ENCODE assay signal across 19 cellular contexts in the genomic region with DNA sequence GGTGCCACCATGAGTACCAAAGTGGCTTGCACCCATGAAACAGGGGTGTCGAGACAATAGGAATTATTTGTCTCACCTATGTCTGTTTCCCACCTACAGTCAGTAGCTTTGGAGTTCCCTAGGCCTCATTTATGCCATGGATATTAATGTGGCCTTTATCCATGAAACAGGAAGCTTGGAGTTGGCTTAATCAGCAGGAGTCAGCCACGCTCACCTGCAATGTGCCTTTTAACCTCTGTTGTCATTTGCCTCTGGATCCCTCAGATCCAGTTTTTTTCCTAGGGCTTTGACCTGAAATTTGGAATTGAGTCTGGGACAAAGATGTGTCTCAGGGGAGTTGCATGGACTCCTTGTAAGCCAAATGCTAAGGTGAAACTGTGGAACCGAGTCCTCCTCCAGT. TPM values are rescaled to one million over a fixed set of nuclear protein-coding genes. Genes with fewer than 3 reads are reported as not detected.
A peak's percentile ranks its signal among the peaks of the same experiment; 100 is the strongest.
DNase-seq lines count a peak whose midpoint lies in the region; ATAC-seq, FAIRE-seq and TF ChIP-seq lines count a peak whose summit lies in the region.
"Had no signal": no experiment of that assay in that cellular context is flagged by ENCODE, and none has a peak within 500 bp of the region (broad histone marks: within the 10 kb centered on the region; RNA-seq: fewer than 3 reads in every experiment).

No MANE protein-coding gene starts in this region.

- in situ Hi-C loops in HepG2 (cut with HindIII; ENCODE audit: extremely low pct_ligation_motif_present, low pct_unique_long_range_greater_than_20kb) = no loop called here

- ATAC-seq in HepG2 = no peak
- ATAC-seq in right lobe of liver = no peak
- no peak for ATAC-seq in HG02588 (IDR thresholded peaks at IDR 0.05; ENCODE audit: unreplicated experiment)
- ATAC-seq in activated CD4-positive, CD25-positive, alpha-beta regulatory T cell treated with anti-CD3 and anti-CD28 coated beads, Interleukin-2, amount 50 U/mL, for 24 hours = no peak
- ATAC-seq: A549; CD8-positive, alpha-beta T cell had no signal

- H3K4me1 ChIP-seq in HepG2 (ENCODE audit: insufficient read depth, low read length) (peaks cover 21% of the 10 kb centered on the region), right lobe of liver (peaks cover 0 to 26% (median 0%) of the 10 kb centered on the region in 4 donors), Karpas-422 (ENCODE audit: low read length) (peaks cover 30% of the 10 kb centered on the region), endodermal cell (ENCODE audit: control insufficient read depth, insufficient read depth, low read length) (no peaks in the 10 kb centered on the region)

- H3K27me3 ChIP-seq in HepG2 (ENCODE audit: control insufficient read depth in 1 of 2, insufficient read depth in 2 of 2, low read length in 2 of 2) (no peaks in the 10 kb centered on the region), right lobe of liver (no peaks in the 10 kb centered on the region), Karpas-422 (ENCODE audit: low read length) (no peaks in the 10 kb centered on the region), endodermal cell (ENCODE audit: control insufficient read depth, insufficient read depth, low read length, poor library complexity, severe bottlenecking) (no peaks in the 10 kb centered on the region)

- POLR2A ChIA-PET in HepG2 (lab: Yijun Ruan, JAX) = no interaction called here

- H3K4me1 Mint-ChIP-seq in endodermal cell = peaks cover 20% of the 10 kb centered on the region

- no peak for TF ChIP-seq RAD21 in HepG2 (CRISPR knock-in tag; IDR thresholded peaks at IDR 0.05)

- WGBS in HepG2 (ENCODE audit: low lambda C conversion rate) = 93% methylated on average over 3 of the region's 3 CpGs
- 86% methylated on average over 2 of the region's 3 CpGs for WGBS in right lobe of liver (ENCODE audit: insufficient coverage, low coverage, low lambda C conversion rate, missing lambda C conversion rate)
- 93 to 100% methylated on average over 2 to 3 of the region's 3 CpGs for WGBS in endodermal cell (ENCODE audit: insufficient coverage in 1 of 2, insufficient read length in 1 of 2), 2 experiments

- DNase-seq in HepG2 (ENCODE audit: low spot score) (no peak), right lobe of liver (no peak), Karpas-422 (no peak), endodermal cell (no peak)
- no peak for DNase-seq in activated CD4-positive, CD25-positive, alpha-beta regulatory T cell treated with anti-CD3 and anti-CD28 coated beads, Interleukin-2, amount 50 U/mL, for 72 hours
- DNase-seq: ACHN; C1 segment of cervical spinal cord; Caco-2; CD8-positive, alpha-beta T cell; DMS153; DND-41; GM23248 had no signal

- H3K4me2 ChIP-seq in HepG2 (ENCODE audit: low read depth, low read length) = no peak overlapping the region
- peak overlapping the region; percentile 30 for H3K4me2 ChIP-seq in Karpas-422 (ENCODE audit: low read depth, low read length, poor library complexity, severe bottlenecking)
- H3K4me2 ChIP-seq: A549 had no signal

- FAIRE-seq in HepG2 (lab: Jason Lieb, UNC) = no peak
- FAIRE-seq: A549, G401.6, GM19239 had no signal

- intact Hi-C loops in HepG2 (cut with micrococcal nuclease; ENCODE audit: unreplicated experiment) (no loop called here), right lobe of liver (cut with DNase I) (no loop called here)

- BruUV-seq in HepG2 (replicated peaks; lab: Mats Ljungman, UMichigan) = no TSS peak

- H3K9me3 ChIP-seq in HepG2 (ENCODE audit: low read length) = no peaks in the 10 kb centered on the region
- H3K9me3 ChIP-seq in right lobe of liver = no peaks in the 10 kb centered on the region
- no peaks in the 10 kb centered on the region for H3K9me3 ChIP-seq in Karpas-422 (ENCODE audit: low read length)
- peaks cover 14% of the 10 kb centered on the region for H3K9me3 ChIP-seq in endodermal cell (ENCODE audit: control insufficient read depth, low read length)
- H3K9me3 ChIP-seq: A549, Caco-2, HAP-1 had no signal

- peak overlapping the region; percentile 27 for H3K27ac Mint-ChIP-seq in endodermal cell

- peaks cover 15% of the 10 kb centered on the region for H3K9me3 Mint-ChIP-seq in endodermal cell
- H3K9me3 Mint-ChIP-seq: CD8-positive, alpha-beta T cell had no signal

- H3K36me3 ChIP-seq in HepG2 (replicated peaks in 1 of 2; ENCODE audit: control insufficient read depth in 1 of 2, insufficient read depth in 2 of 2, low read length in 2 of 2) = no peaks in the 10 kb centered on the region; a peak in 1 of 5 replicates
- H3K36me3 ChIP-seq in right lobe of liver = no peaks in the 10 kb centered on the region
- 0 out of 2 replicates have a peak, but pooled peaks cover 1% of the 10 kb centered on the region for H3K36me3 ChIP-seq in Karpas-422 (ENCODE audit: insufficient read depth, low read length)
- peaks cover 24% of the 10 kb centered on the region for H3K36me3 ChIP-seq in endodermal cell (ENCODE audit: control insufficient read depth, insufficient read depth, low read length)
- H3K36me3 ChIP-seq: HAP-1 had no signal

- no peak overlapping the region for H3K4me3 ChIP-seq in HepG2 (replicated peaks in 1 of 3; ENCODE audit: insufficient read depth in 1 of 3, low read depth in 2 of 3, low read length in 3 of 3)
- no peak overlapping the region for H3K4me3 ChIP-seq in right lobe of liver
- H3K4me3 ChIP-seq in Karpas-422 (ENCODE audit: low read length) = no peak overlapping the region
- H3K4me3 ChIP-seq in endodermal cell (ENCODE audit: low read length) = no peak overlapping the region
- H3K4me3 ChIP-seq: A549, HAP-1 had no signal

- TF ChIP-seq EP300 in HepG2 (IDR thresholded peaks at IDR 0.05; ENCODE audit: low read depth in 2 of 2, low read length in 2 of 2) (no peak), HepG2 (CRISPR knock-in tag; IDR thresholded peaks at IDR 0.05; ENCODE audit: borderline replicate concordance) (no peak)

- H3K27ac ChIP-seq in HepG2 (ENCODE audit: extremely low read length, insufficient read depth, low read length) = no peak overlapping the region
- H3K27ac ChIP-seq in right lobe of liver = no peak overlapping the region
- 0 out of 2 replicates have a peak overlapping the region, but pooled peaks have one; percentile 33 for H3K27ac ChIP-seq in Karpas-422 (ENCODE audit: low read length)
- H3K27ac ChIP-seq in endodermal cell (ENCODE audit: low read depth, low read length) = no peak overlapping the region
- H3K27ac ChIP-seq: 22Rv1, A549, GM23248 had no signal

- H3K9me2 ChIP-seq in Karpas-422 (replicated peaks; ENCODE audit: insufficient read depth, low read length) = no peaks in the 10 kb centered on the region

- TF ChIP-seq CTCF in HepG2 (CRISPR knock-in tag; IDR thresholded peaks at IDR 0.05) (no peak), right lobe of liver (IDR thresholded peaks at IDR 0.05) (no peak), endodermal cell (conservative IDR thresholded peaks at IDR 0.05) (no peak)

- H3K36me3 Mint-ChIP-seq in endodermal cell (ENCODE audit: low read depth) = peaks cover 20% of the 10 kb centered on the region

- no peaks in the 10 kb centered on the region for H3K27me3 Mint-ChIP-seq in endodermal cell (ENCODE audit: insufficient read depth)

- no peak overlapping the region for H3K4me3 Mint-ChIP-seq in endodermal cell
- H3K4me3 Mint-ChIP-seq: CD8-positive, alpha-beta T cell had no signal

- H4K20me1 ChIP-seq in HepG2 (ENCODE audit: insufficient read depth, low read length) = no peaks in the 10 kb centered on the region
- no peaks in the 10 kb centered on the region for H4K20me1 ChIP-seq in Karpas-422 (ENCODE audit: insufficient read depth, low read depth, low read length)

- CTCF ChIA-PET in HepG2 (lab: Yijun Ruan, JAX; ENCODE audit: low intra/inter-chr PET ratio, low total read pairs) = no interaction called here

- H2AFZ ChIP-seq in HepG2 (ENCODE audit: low read length) = no peak overlapping the region
- no peak overlapping the region for H2AFZ ChIP-seq in Karpas-422 (ENCODE audit: low read length)
- H2AFZ ChIP-seq: GM23248 had no signal

- peaks cover 66% of the 10 kb centered on the region for H3K79me2 ChIP-seq in HepG2 (ENCODE audit: insufficient read depth, low read length)
- H3K79me2 ChIP-seq in Karpas-422 (ENCODE audit: low read length) = peaks cover 93% of the 10 kb centered on the region

- TF ChIP-seq POLR2A in HepG2 (IDR thresholded peaks at IDR 0.05; ENCODE audit: insufficient read depth in 1 of 2, low read depth in 2 of 2, low read length in 2 of 2) (no peak), right lobe of liver (IDR thresholded peaks at IDR 0.05) (no peak)

- H3K9ac ChIP-seq in HepG2 (ENCODE audit: insufficient read depth, low read depth, low read length) = no peak overlapping the region
- no peak overlapping the region for H3K9ac ChIP-seq in Karpas-422 (ENCODE audit: low read length)
- H3K9ac ChIP-seq in endodermal cell (ENCODE audit: extremely low read depth, low read length, poor library complexity, severe bottlenecking) = no peak overlapping the region
- H3K9ac ChIP-seq: GM23248 had no signal

RNA-seq across cellular contexts. Expression of a gene that starts 44.4 kb away (rescaled TPM):
- total RNA-seq in HepG2 (2016; rRNA removed; fragmentation: Illumina TruSeq; extraction: Trizol) (23.0 and 36.2 TPM in 2 replicates), right lobe of liver (10 to 100 TPM; 17.1 to 37.1 (median 21.1) TPM), endodermal cell (100 to 1,000 TPM in 1 of 2 donors, 10 to 100 TPM in 1; 95.9 to 102 TPM)
- 7.0 and 9.1 TPM in 2 replicates for total RNA-seq in HepG2 (2016; cell fraction: cytosol; rRNA removed; fragmentation: Illumina TruSeq; extraction: Trizol; ENCODE audit: low read depth)
- total RNA-seq in HepG2 (2016; cell fraction: insoluble cytoplasmic fraction; rRNA removed; fragmentation: Illumina TruSeq; extraction: Trizol) = 23.9 and 35.6 TPM in 2 replicates
- 9.0 and 11.2 TPM in 2 replicates for total RNA-seq in HepG2 (2016; cell fraction: membrane; rRNA removed; fragmentation: Illumina TruSeq; extraction: Trizol)
- 29.2 and 33.5 TPM in 2 replicates for total RNA-seq in HepG2 (2016; cell fraction: nucleus; rRNA removed; fragmentation: Illumina TruSeq; extraction: Trizol)
- 10.3 and 14.1 TPM in 2 replicates for polyA plus RNA-seq in HepG2 (2011; rRNA removed)
- 4.6 and 8.1 TPM in 2 replicates for polyA plus RNA-seq in HepG2 (2011; cell fraction: cytosol; rRNA removed)
- polyA plus RNA-seq in HepG2 (2011; cell fraction: nucleus; rRNA removed) = 8.2 and 11.5 TPM in 2 replicates
- 12.5 and 13.0 TPM in 2 replicates for polyA plus RNA-seq in HepG2 (2012)
- 0.34 and 0.37 TPM in 2 replicates for polyA plus RNA-seq in HepG2 (2016; cell fraction: cytosol; fragmentation: Illumina TruSeq; extraction: Trizol; ENCODE audit: low read depth)
- 15.4 and 16.5 TPM in 2 replicates for polyA plus RNA-seq in HepG2 (2016; cell fraction: insoluble cytoplasmic fraction; fragmentation: Illumina TruSeq; extraction: Trizol; ENCODE audit: low read depth)
- 1.4 and 1.8 TPM in 2 replicates for polyA plus RNA-seq in HepG2 (2016; cell fraction: membrane; fragmentation: Illumina TruSeq; extraction: Trizol; ENCODE audit: low read depth)
- 17.1 and 17.4 TPM in 2 replicates for polyA plus RNA-seq in HepG2 (2016; cell fraction: nucleus; fragmentation: Illumina TruSeq; extraction: Trizol; ENCODE audit: insufficient read depth, low read depth)
- 18.5 and 31.2 TPM in 2 replicates for polyA minus RNA-seq in HepG2 (2011; rRNA and poly(A)+ RNA removed; ENCODE audit: low replicate concordance)
- polyA minus RNA-seq in HepG2 (2011; cell fraction: cytosol; rRNA and poly(A)+ RNA removed) = 29.5 and 45.7 TPM in 2 replicates
- polyA minus RNA-seq in HepG2 (2011; cell fraction: nucleus; rRNA and poly(A)+ RNA removed) = 48.7 and 64.9 TPM in 2 replicates
- 39.6 and 47.5 TPM in 2 replicates for total RNA-seq in Karpas-422 (2014; rRNA removed; shearing (Covaris generic); ENCODE audit: low replicate concordance)
- polyA plus RNA-seq in endodermal cell (2013, experiment 1 of 2) = 33.4 TPM
- polyA plus RNA-seq in endodermal cell (2013, experiment 2 of 2) = 36.4 TPM
